8 cellular contexts compared by ENCODE assay signal in the genomic region with DNA sequence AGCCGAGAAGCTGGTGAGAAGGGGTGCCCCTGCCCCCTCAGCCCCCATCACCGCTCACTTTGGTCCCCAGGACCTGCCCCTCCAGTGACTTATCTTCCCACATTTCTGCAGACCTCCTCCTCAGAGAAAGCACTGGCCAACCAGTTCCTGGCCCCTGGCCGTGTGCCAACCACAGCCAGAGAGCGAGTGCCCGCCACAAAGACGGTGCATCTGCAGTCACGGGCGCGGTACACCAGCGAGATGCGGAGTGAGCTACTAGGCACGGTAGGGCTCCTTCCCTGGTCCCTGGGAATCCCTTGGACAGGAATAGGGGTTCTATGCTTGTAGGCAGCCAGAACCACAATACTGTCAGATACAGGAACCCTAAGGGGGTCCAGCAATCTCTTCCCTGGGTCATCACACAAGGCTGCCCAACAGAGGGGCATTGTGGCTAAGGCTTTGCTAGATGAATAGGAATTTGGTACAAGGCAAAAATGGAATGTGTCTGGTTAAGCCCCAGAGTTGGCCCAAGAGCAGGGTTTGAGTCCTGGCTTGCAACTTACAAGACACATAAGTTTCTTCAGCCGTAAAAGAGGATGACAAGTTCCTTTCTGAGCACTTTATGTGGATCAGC. TPM values are rescaled to one million over a fixed set of nuclear protein-coding genes. Genes with fewer than 3 reads are reported as not detected.
DNase-seq lines count a peak whose midpoint lies in the region; ATAC-seq and TF ChIP-seq lines count a peak whose summit lies in the region.

No MANE protein-coding gene starts in this region.

- in situ Hi-C loops in GM23248 (cut with MboI): no loop called here

- peak overlapping the region; percentile 49 for H3K4me2 ChIP-seq in GM23248 (ENCODE audit: unreplicated experiment)

- no peak for DNase-seq in GM23248
- no peak for DNase-seq in RWPE1 (ENCODE audit: low spot score)
- no peak for DNase-seq in esophagus squamous epithelium (lab: John Stamatoyannopoulos, UW)
- no peak for DNase-seq in skeletal muscle cell (ENCODE audit: low read depth)
- no peak for DNase-seq in WERI-Rb-1
- no peak for DNase-seq in NK-92 treated with Interleukin-12 subunit alpha and Interleukin-12 subunit beta, amount 100 ng/mL, for 24 hours (lab: John Stamatoyannopoulos, UW)

- intact Hi-C loops in esophagus squamous epithelium (cut with DNase I): no loop called here

- H3K27me3 ChIP-seq in GM23248 (replicated peaks; ENCODE audit: insufficient read depth): no peaks in the 10 kb centered on the region
- H3K27me3 ChIP-seq in esophagus squamous epithelium: no peaks in the 10 kb centered on the region
- no peaks in the 10 kb centered on the region for H3K27me3 ChIP-seq in WERI-Rb-1 (ENCODE audit: insufficient read depth, low read depth, severe bottlenecking)

- H3K9ac ChIP-seq in GM23248: peak overlapping the region; percentile 88; the same call in 1 of the 2 replicates

- H3K4me1 ChIP-seq in GM23248 (ENCODE audit: insufficient read depth): peaks cover 12% of the 10 kb centered on the region
- H3K4me1 ChIP-seq in esophagus squamous epithelium: peaks cover 3 to 31% (median 20%) of the 10 kb centered on the region in 3 donors

- no peaks in the 10 kb centered on the region for H3K9me2 ChIP-seq in GM23248 (ENCODE audit: insufficient read depth)

- TF ChIP-seq POLR2A in esophagus squamous epithelium (IDR thresholded peaks at IDR 0.05): no peak

- 47 to 54% methylated on average over 13 of the region's 13 CpGs for WGBS in GM23248 (ENCODE audit: low coverage in 1 of 2, low lambda C conversion rate in 2 of 2, missing lambda C conversion rate in 2 of 2), 2 experiments
- 75 to 78% methylated on average over 2 to 4 of the region's 13 CpGs for WGBS in esophagus squamous epithelium, 2 donors

- POLR2A ChIA-PET in RWPE1 (lab: Yijun Ruan, JAX; ENCODE audit: low non-redundant PET): interaction anchor here (2.6 kb wide), 1 partner anchor 10 kb away, joined by 9 read pairs; a partner anchor contains a TSS

- H3K4me3 ChIP-seq in GM23248 (peak overlapping the region; percentile 79), esophagus squamous epithelium (peak overlapping the region in 3 of 4 donors; percentile 77 to 79 (median 79)), skeletal muscle cell (ENCODE audit: low read depth, low read length) (peak overlapping the region; percentile 65), WERI-Rb-1 (ENCODE audit: low read depth, low read length) (no peak overlapping the region)

- H3K27ac ChIP-seq in GM23248 (no peak overlapping the region), RWPE1 (peak overlapping the region; percentile 94), esophagus squamous epithelium (peak overlapping the region; percentile 93 to 96 (median 96)), WERI-Rb-1 (no peak overlapping the region)

- H3K36me3 ChIP-seq in GM23248 (ENCODE audit: low read depth): peaks cover 10% of the 10 kb centered on the region; the same call in 1 of the 2 replicates
- peaks cover 8 to 65% (median 12%) of the 10 kb centered on the region in 3 donors for H3K36me3 ChIP-seq in esophagus squamous epithelium
- peaks cover 24% of the 10 kb centered on the region for H3K36me3 ChIP-seq in WERI-Rb-1

- no peaks in the 10 kb centered on the region for H4K20me1 ChIP-seq in GM23248 (ENCODE audit: insufficient read depth)

- 0 out of 2 replicates have a peak, but pooled peaks cover 5% of the 10 kb centered on the region for H3K79me2 ChIP-seq in GM23248 (ENCODE audit: insufficient read depth)

- H3F3A ChIP-seq in GM23248 (ENCODE audit: insufficient read depth): 0 out of 2 replicates have a peak, but pooled peaks cover 4% of the 10 kb centered on the region

- ATAC-seq in GM21723 (IDR thresholded peaks at IDR 0.05; ENCODE audit: unreplicated experiment): no peak
- ATAC-seq in GM18867 (IDR thresholded peaks at IDR 0.05; ENCODE audit: unreplicated experiment): no peak

- TF ChIP-seq CTCF in RWPE1 (conservative IDR thresholded peaks at IDR 0.05; ENCODE audit: low read depth): no peak
- TF ChIP-seq CTCF in esophagus squamous epithelium (IDR thresholded peaks at IDR 0.05): no peak
- no peak for TF ChIP-seq CTCF in WERI-Rb-1 (IDR thresholded peaks at IDR 0.05; ENCODE audit: low read depth, low read length)

- CTCF ChIA-PET in RWPE1 (lab: Yijun Ruan, JAX): interaction anchor here (0.6 kb wide), 1 partner anchor 10 kb away, joined by 3 read pairs; a partner anchor contains a TSS

- no peak overlapping the region for H2AFZ ChIP-seq in GM23248

- H3K9me3 ChIP-seq in GM23248 (ENCODE audit: low read depth): no peaks in the 10 kb centered on the region
- no peaks in the 10 kb centered on the region for H3K9me3 ChIP-seq in esophagus squamous epithelium
- H3K9me3 ChIP-seq in WERI-Rb-1 (ENCODE audit: severe bottlenecking): no peaks in the 10 kb centered on the region

RNA-seq across cellular contexts. Expression of a gene that starts 1.0 kb away (rescaled TPM):
- total RNA-seq in GM23248 (2014; rRNA removed; shearing (Covaris generic)): 13.2 and 29.0 TPM in 2 replicates
- 29.6 and 32.3 TPM in 2 replicates for polyA plus RNA-seq in GM23248 (2016; fragmentation: Nextera tagmentation; extraction: Ambion mirVana)
- total RNA-seq in esophagus squamous epithelium: 10 to 100 TPM; 11.2 to 22.5 (median 17.6) TPM

RNA-seq across cellular contexts. Expression of a gene that starts 9.9 kb away (rescaled TPM):
- total RNA-seq in GM23248 (2014; rRNA removed; shearing (Covaris generic)): 1.3 and 1.8 TPM in 2 replicates
- polyA plus RNA-seq in GM23248 (2016; fragmentation: Nextera tagmentation; extraction: Ambion mirVana): 17.1 and 17.4 TPM in 2 replicates
- total RNA-seq in esophagus squamous epithelium: 1 to 10 TPM; 1.8 to 6.9 (median 4.1) TPM

RNA-seq across cellular contexts. Expression of a gene that starts 29.6 kb away (rescaled TPM):
- 82.5 and 96.7 TPM in 2 replicates for total RNA-seq in GM23248 (2014; rRNA removed; shearing (Covaris generic))
- polyA plus RNA-seq in GM23248 (2016; fragmentation: Nextera tagmentation; extraction: Ambion mirVana): 11.7 and 14.1 TPM in 2 replicates
- 100 to 1,000 TPM in 1 of 4 donors, 10 to 100 TPM in 3; 52.8 to 115 (median 82.7) TPM for total RNA-seq in esophagus squamous epithelium

RNA-seq across cellular contexts. Expression of a gene that starts 48.4 kb away (rescaled TPM):
- not detected in 2 replicates for total RNA-seq in GM23248 (2014; rRNA removed; shearing (Covaris generic))
- not detected in 2 replicates for polyA plus RNA-seq in GM23248 (2016; fragmentation: Nextera tagmentation; extraction: Ambion mirVana)
- total RNA-seq in esophagus squamous epithelium: 1 to 10 TPM in 1 of 4 donors, under 1 TPM in 2, not detected in 1; 0.70 to 4.8 (median 0.73) TPM

RNA-seq across cellular contexts. Expression of a gene that starts 51.1 kb away (rescaled TPM):
- 78.5 and 82.7 TPM in 2 replicates for total RNA-seq in GM23248 (2014; rRNA removed; shearing (Covaris generic))
- polyA plus RNA-seq in GM23248 (2016; fragmentation: Nextera tagmentation; extraction: Ambion mirVana): 90.3 and 99.6 TPM in 2 replicates
- 10 to 100 TPM; 29.1 to 55.8 (median 53.1) TPM for total RNA-seq in esophagus squamous epithelium

Comparison
In these comparisons a context has a peak if more than half of its experiments do, and no peak if none do; other contexts are left out.
1. H3K27ac ChIP-seq: peak in RWPE1 (single experiment) and esophagus squamous epithelium (4 of 4); none in GM23248 (single experiment) and WERI-Rb-1 (single experiment).